8 cellular contexts compared by ENCODE assay signal in the genomic region with DNA sequence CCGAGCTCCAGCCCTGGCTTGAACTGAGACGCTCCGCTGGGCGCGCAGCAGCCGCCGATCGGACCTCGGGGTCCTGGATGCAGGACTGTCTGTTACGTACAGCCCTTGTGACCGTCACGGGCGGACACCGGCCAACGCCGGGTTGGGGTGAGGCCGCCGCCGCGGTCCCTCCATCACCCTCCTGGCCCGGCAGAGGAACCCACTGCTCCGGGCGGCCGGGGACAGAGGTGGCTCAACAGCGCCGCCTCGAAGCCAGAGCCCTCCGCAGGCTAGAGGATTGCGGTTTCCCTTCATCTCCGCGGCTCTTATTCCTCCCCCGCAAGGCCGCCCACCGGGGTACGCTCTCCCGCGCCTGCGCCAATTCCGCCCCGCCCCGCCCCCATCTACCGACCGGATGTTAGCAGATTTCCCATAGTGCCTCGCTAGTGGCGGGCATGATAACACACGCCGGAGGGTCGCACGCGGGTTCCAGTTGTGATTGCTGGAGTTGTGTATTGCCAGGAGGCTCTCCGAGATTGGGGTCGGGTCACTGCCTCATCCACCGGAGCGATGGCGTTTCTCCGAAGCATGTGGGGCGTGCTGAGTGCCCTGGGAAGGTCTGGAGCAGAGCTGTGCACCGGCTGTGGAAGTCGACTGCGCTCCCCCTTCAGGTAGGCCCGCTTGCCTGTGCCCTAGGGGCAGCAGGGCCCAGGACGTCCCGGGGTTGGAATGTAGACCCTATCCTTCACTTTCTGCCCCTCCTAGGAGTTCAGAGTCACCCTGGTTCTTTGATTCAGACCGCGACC. TPM values are rescaled to one million over a fixed set of nuclear protein-coding genes. Genes with fewer than 3 reads are reported as not detected.
DNase-seq lines count a peak whose midpoint lies in the region; ATAC-seq, FAIRE-seq and TF ChIP-seq lines count a peak whose summit lies in the region.

A gene (plus strand): TSS at position 412 of the 785 bp plus-strand sequence. CDS start 138 bp downstream, at position 550.

- H3K27ac ChIP-seq in left ventricle myocardium inferior (replicated peaks) (peak within 1 kb of the TSS; percentile 91), prostate gland (peak within 1 kb of the TSS; percentile 88 to 93), urinary bladder (ENCODE audit: low read depth) (peak within 1 kb of the TSS; percentile 82)

- ATAC-seq in HG02840 (IDR thresholded peaks at IDR 0.05; ENCODE audit: low FRiP score, unreplicated experiment) = peak; percentile 90

- peak; percentile 96 for FAIRE-seq in GM12892 (lab: Jason Lieb, UNC)

- TF ChIP-seq POLR2A in GM12892 (IDR thresholded peaks at IDR 0.05; ENCODE audit: low read depth, low read length) = peak; percentile 96
- TF ChIP-seq POLR2A in prostate gland (IDR thresholded peaks at IDR 0.05) = peak; percentile 68

- peak; percentile 71 for DNase-seq in GM12892 (ENCODE audit: insufficient read length)
- peak; percentile 95 for DNase-seq in NCI-H1436 (lab: John Stamatoyannopoulos, UW)
- peak; percentile 85 to 94 (median 92) for DNase-seq in T-helper 1 cell
- peak; percentile 89 for DNase-seq in amniotic epithelial cell (ENCODE audit: low read depth)
- peak; percentile 98 for DNase-seq in left ventricle myocardium inferior
- DNase-seq in prostate gland (ENCODE audit: low spot score) = peak; percentile 89

- no peaks in the 10 kb centered on the region for H3K9me3 ChIP-seq in left ventricle myocardium inferior (replicated peaks)
- no peaks in the 10 kb centered on the region for H3K9me3 ChIP-seq in prostate gland

- intact Hi-C loops in left ventricle myocardium inferior (cut with micrococcal nuclease) (loop anchor here (10.0 kb wide), 2 partner anchors 50 to 180 kb away; a partner anchor contains a TSS), prostate gland (cut with DNase I) (loop anchor here (10.0 kb wide), 1 partner anchor 50 kb away; a partner anchor contains a TSS)

- H3K4me1 ChIP-seq in left ventricle myocardium inferior (peaks cover 39% of the 10 kb centered on the region), prostate gland (replicated peaks) (no peaks in the 10 kb centered on the region), urinary bladder (ENCODE audit: insufficient read depth) (no peaks in the 10 kb centered on the region)

- TF ChIP-seq CTCF in left ventricle myocardium inferior (IDR thresholded peaks at IDR 0.05; ENCODE audit: borderline replicate concordance) (peak; percentile 73), prostate gland (IDR thresholded peaks at IDR 0.05) (peak; percentile 5 to 52 (median 44))

- 0% methylated on average over 25 of the region's 65 CpGs for WGBS in prostate gland
- under 1% methylated on average over 65 of the region's 65 CpGs for WGBS in urinary bladder

- no peaks in the 10 kb centered on the region for H3K27me3 ChIP-seq in left ventricle myocardium inferior (ENCODE audit: low read depth)
- H3K27me3 ChIP-seq in prostate gland (replicated peaks; ENCODE audit: insufficient read depth) = no peaks in the 10 kb centered on the region

- H3K4me3 ChIP-seq in left ventricle myocardium inferior (peak within 1 kb of the TSS; percentile 79), prostate gland (peak within 1 kb of the TSS; percentile 58 to 72), urinary bladder (ENCODE audit: low read depth, low read length) (peak within 1 kb of the TSS; percentile 75)

- peaks cover 33% of the 10 kb centered on the region for H3K36me3 ChIP-seq in left ventricle myocardium inferior
- H3K36me3 ChIP-seq in prostate gland = no peaks in the 10 kb centered on the region
- no peaks in the 10 kb centered on the region for H3K36me3 ChIP-seq in urinary bladder (ENCODE audit: insufficient read depth)

RNA-seq across cellular contexts. Expression of the gene that starts here (rescaled TPM):
- polyA plus RNA-seq in GM12892 (2012; ENCODE audit: missing spikeins) = 66.4 TPM
- total RNA-seq in left ventricle myocardium inferior (29.8 TPM), prostate gland (10 to 100 TPM; 21.0 to 24.4 TPM), urinary bladder (30.8 TPM)
- polyA plus RNA-seq in urinary bladder = 15.8 TPM

Comparison
In these comparisons a context has a peak if more than half of its experiments do, and no peak if none do; other contexts are left out.
1. Peak in every context shown above with its lines: DNase-seq, ATAC-seq, H3K4me3 ChIP-seq and H3K27ac ChIP-seq.